ENCODE assay signal across 11 cellular contexts in genomic region chr6:134114918-134115714, GRCh38.
"Had no signal": no experiment of that assay in that cellular context is flagged by ENCODE, and none has a peak within 500 bp of the region (broad histone marks: within the 10 kb centered on the region; RNA-seq: fewer than 3 reads in every experiment).

No MANE protein-coding gene starts in this region.

- H3K4me1 ChIP-seq: breast epithelium had no signal

- H3K27me3 ChIP-seq: hepatocyte had no signal

- ATAC-seq: naive thymus-derived CD4-positive, alpha-beta T cell had no signal

- DNase-seq: activated CD4-positive, alpha-beta memory T cell treated with anti-CD3 and anti-CD28 coated beads for 36 hours; activated CD4-positive, CD25-positive, alpha-beta regulatory T cell treated with anti-CD3 and anti-CD28 coated beads, Interleukin-2, amount 50 U/mL, for 72 hours; activated gamma-delta T cell; activated naive CD8-positive, alpha-beta T cell treated with anti-CD3 and anti-CD28 coated beads for 36 hours; activated T-cell treated with anti-CD3 and anti-CD28 coated beads, Interleukin-2, amount 50 U/mL, for 48 hours; effector CD8-positive, alpha-beta T cell; naive thymus-derived CD4-positive, alpha-beta T cell; small intestine; trophoblast cell had no signal

- H3K9me3 ChIP-seq: breast epithelium had no signal

- H3K27ac ChIP-seq: breast epithelium, hepatocyte had no signal

- H3K4me3 ChIP-seq: breast epithelium, hepatocyte had no signal
